In the genomic region with DNA sequence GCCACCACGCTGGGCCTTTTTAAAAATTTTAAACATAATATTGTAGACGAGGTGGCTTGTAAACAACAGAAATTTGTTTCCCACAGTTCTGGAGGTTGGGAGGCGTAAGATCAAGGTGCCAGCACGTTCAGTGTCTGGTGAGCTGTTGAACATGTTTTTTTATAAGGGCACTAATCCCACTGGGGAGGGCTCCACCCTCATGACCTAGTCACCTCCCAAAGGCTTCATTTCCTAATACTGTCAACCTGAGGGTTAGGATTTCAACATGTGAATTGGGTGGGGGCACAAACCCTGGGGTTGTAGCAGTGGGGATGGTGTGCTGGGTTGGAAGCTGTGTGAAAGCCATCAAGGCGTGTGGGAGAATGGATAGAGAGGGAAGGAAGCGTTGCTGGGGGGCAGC, we compare ENCODE assay signal across 22 cellular contexts. TPM values are rescaled to one million over a fixed set of nuclear protein-coding genes. Genes with fewer than 3 reads are reported as not detected.
DNase-seq lines count a peak whose midpoint lies in the region; ATAC-seq, FAIRE-seq and TF ChIP-seq lines count a peak whose summit lies in the region.
"Had no signal": no experiment of that assay in that cellular context is flagged by ENCODE, and none has a peak within 500 bp of the region (broad histone marks: within the 10 kb centered on the region; RNA-seq: fewer than 3 reads in every experiment).

No MANE protein-coding gene starts in this region.

- no peak overlapping the region for H2BK12ac ChIP-seq in neuronal stem cell (ENCODE audit: low read length)

- no peak overlapping the region for H3K9ac ChIP-seq in neuronal stem cell (ENCODE audit: low read depth, low read length, poor library complexity)
- H3K9ac ChIP-seq in kidney (ENCODE audit: low read length in 2 of 2) = no peak overlapping the region

- H4K91ac ChIP-seq in neuronal stem cell (ENCODE audit: low read depth, low read length, poor library complexity) = no peak overlapping the region

- peaks cover 24% of the 10 kb centered on the region for H3K36me3 Mint-ChIP-seq in T-helper 1 cell treated with Interleukin-12 subunit alpha and Interleukin-12 subunit beta and Interleukin-4 antibody, amounts not matched to agents 30 μg/mL and 1 μg/mL, for 36 hours (ENCODE audit: low read depth)
- peaks cover 43% of the 10 kb centered on the region for H3K36me3 Mint-ChIP-seq in Caco-2 (ENCODE audit: insufficient read depth, unreplicated experiment)
- peaks cover 13% of the 10 kb centered on the region for H3K36me3 Mint-ChIP-seq in central memory CD8-positive, alpha-beta T cell (ENCODE audit: insufficient read depth)

- H3K27ac ChIP-seq in neuronal stem cell (replicated peaks; ENCODE audit: low read length) = no peak overlapping the region
- peak overlapping the region in 1 of 2 donors; percentile 39 for H3K27ac ChIP-seq in kidney (ENCODE audit: low read depth in 2 of 2, low read length in 2 of 2)
- H3K27ac ChIP-seq: 22Rv1, ascending aorta, SJSA1, VCaP had no signal

- peaks cover 12% of the 10 kb centered on the region for H3K79me1 ChIP-seq in neuronal stem cell (ENCODE audit: low read depth, low read length)

- H3K27me3 Mint-ChIP-seq in T-helper 1 cell treated with Interleukin-12 subunit alpha and Interleukin-12 subunit beta and Interleukin-4 antibody, amounts not matched to agents 30 μg/mL and 1 μg/mL, for 36 hours (ENCODE audit: low read depth) = no peaks in the 10 kb centered on the region
- no peaks in the 10 kb centered on the region for H3K27me3 Mint-ChIP-seq in Caco-2 (ENCODE audit: insufficient read depth, unreplicated experiment)
- H3K27me3 Mint-ChIP-seq in central memory CD8-positive, alpha-beta T cell = no peaks in the 10 kb centered on the region

- H3K4me1 Mint-ChIP-seq in T-helper 1 cell treated with Interleukin-12 subunit alpha and Interleukin-12 subunit beta and Interleukin-4 antibody, amounts not matched to agents 30 μg/mL and 1 μg/mL, for 36 hours (ENCODE audit: low read depth) = peaks cover 49% of the 10 kb centered on the region
- H3K4me1 Mint-ChIP-seq in Caco-2 (ENCODE audit: low read depth, unreplicated experiment) = peaks cover 31% of the 10 kb centered on the region
- peaks cover 76% of the 10 kb centered on the region for H3K4me1 Mint-ChIP-seq in central memory CD8-positive, alpha-beta T cell

- no peaks in the 10 kb centered on the region for H3K9me3 Mint-ChIP-seq in T-helper 1 cell treated with Interleukin-12 subunit alpha and Interleukin-12 subunit beta and Interleukin-4 antibody, amounts not matched to agents 30 μg/mL and 1 μg/mL, for 36 hours
- H3K9me3 Mint-ChIP-seq in Caco-2 (ENCODE audit: unreplicated experiment) = peaks cover 1% of the 10 kb centered on the region
- H3K9me3 Mint-ChIP-seq in central memory CD8-positive, alpha-beta T cell = no peaks in the 10 kb centered on the region
- H3K9me3 Mint-ChIP-seq: GM23338 had no signal

- no peak overlapping the region for H2BK120ac ChIP-seq in neuronal stem cell (ENCODE audit: low read depth, low read length)

- peak overlapping the region; percentile 21 for H2BK5ac ChIP-seq in neuronal stem cell (ENCODE audit: low read length)

- WGBS in neuronal stem cell (ENCODE audit: extremely low coverage in 2 of 2, insufficient read length in 2 of 2, insufficient replicate concordance in 1 of 2), 2 donors = no CpG with 5 or more reads among the region's 6 CpGs

- H3K4me1 ChIP-seq in Caco-2 = peaks cover 37% of the 10 kb centered on the region
- H3K4me1 ChIP-seq in neuronal stem cell (ENCODE audit: control insufficient read depth in 2 of 2, insufficient read depth in 1 of 2, low read depth in 1 of 2, low read length in 2 of 2) = peaks cover 10 to 25% of the 10 kb centered on the region in 2 donors
- H3K4me1 ChIP-seq in kidney (ENCODE audit: control insufficient read depth in 1 of 2, insufficient read depth in 1 of 2, low read depth in 1 of 2, low read length in 2 of 2) = peaks cover 27 to 32% of the 10 kb centered on the region in 2 donors

- H3K36me3 ChIP-seq in Caco-2 (ENCODE audit: control insufficient read depth, insufficient read depth, low read length) = no peaks in the 10 kb centered on the region; the same call in none of the 2 replicates
- peaks cover 4 to 8% of the 10 kb centered on the region in 2 donors for H3K36me3 ChIP-seq in neuronal stem cell (replicated peaks in 1 of 2; ENCODE audit: control insufficient read depth in 2 of 2, insufficient read depth in 2 of 2, low read length in 2 of 2)
- H3K36me3 ChIP-seq in kidney (ENCODE audit: control insufficient read depth in 1 of 2, insufficient read depth in 2 of 2, low read length in 2 of 2) = no peaks in the 10 kb centered on the region
- H3K36me3 ChIP-seq: ascending aorta, left ventricle myocardium inferior, SJSA1, transverse colon had no signal

- H3K23ac ChIP-seq in neuronal stem cell (ENCODE audit: low read depth, low read length, poor library complexity) = peak overlapping the region; percentile 28

- H3K27ac Mint-ChIP-seq in T-helper 1 cell treated with Interleukin-12 subunit alpha and Interleukin-12 subunit beta and Interleukin-4 antibody, amounts not matched to agents 30 μg/mL and 1 μg/mL, for 36 hours = peak overlapping the region; percentile 14
- H3K27ac Mint-ChIP-seq in Caco-2 (ENCODE audit: unreplicated experiment) = peak overlapping the region; percentile 45
- peak overlapping the region; percentile 64 for H3K27ac Mint-ChIP-seq in central memory CD8-positive, alpha-beta T cell (ENCODE audit: low read depth)
- H3K27ac Mint-ChIP-seq: GM23338 had no signal

- no peak for FAIRE-seq in kidney (lab: Jason Lieb, UNC)

- no peak overlapping the region for H4K8ac ChIP-seq in neuronal stem cell (ENCODE audit: low read depth, low read length)

- DNase-seq in T-helper 1 cell (no peak), Caco-2 (no peak), neuronal stem cell (ENCODE audit: low spot score) (no peak), kidney (no peak), RPMI8226 (no peak), kidney tubule cell (ENCODE audit: low spot score) (no peak)
- no peak for DNase-seq in central memory CD8-positive, alpha-beta T cell (ENCODE audit: low spot score in 2 of 2)
- DNase-seq: activated naive CD4-positive, alpha-beta T cell; AML-193; caudate nucleus; left ventricle myocardium inferior; NCI-H1417; NCI-H524; transverse colon had no signal

- H3K27me3 ChIP-seq in Caco-2 (replicated peaks; ENCODE audit: control insufficient read depth, insufficient read depth, low read length) (no peaks in the 10 kb centered on the region), neuronal stem cell (ENCODE audit: control insufficient read depth in 3 of 3, insufficient read depth in 3 of 3, low read depth in 1 of 3, low read length in 3 of 3) (no peaks in the 10 kb centered on the region)
- H3K27me3 ChIP-seq: ascending aorta, SJSA1, transverse colon had no signal

- no peak overlapping the region for H2AFZ ChIP-seq in neuronal stem cell (ENCODE audit: low read length)
- H2AFZ ChIP-seq: GM23338 had no signal

- CTCF ChIA-PET in Caco-2 (lab: Charles Lee) = interaction anchor here (0.6 kb wide), 1 partner anchor 106 kb away, joined by 5 read pairs; a partner anchor contains a TSS

- H3K4me2 ChIP-seq in neuronal stem cell (ENCODE audit: insufficient read depth, low read length, poor library complexity, severe bottlenecking) = no peak overlapping the region
- H3K4me2 ChIP-seq: GM23338 had no signal

- no peak for ATAC-seq in central memory CD8-positive, alpha-beta T cell (replicated peaks; ENCODE audit: extremely low read depth, poor library complexity, severe bottlenecking)
- ATAC-seq: GM23338, Panc1 had no signal

- peak overlapping the region; percentile 21 for H3K18ac ChIP-seq in neuronal stem cell (ENCODE audit: low read length)

- TF ChIP-seq CTCF in Caco-2 (IDR thresholded peaks at IDR 0.05; ENCODE audit: insufficient read depth in 1 of 2, low read depth in 1 of 2, low read length in 1 of 2, severe bottlenecking in 1 of 2, unreplicated experiment in 1 of 2) (no peak), kidney (IDR thresholded peaks at IDR 0.05; ENCODE audit: borderline replicate concordance, extremely low read depth, insufficient read depth) (no peak)

- no peaks in the 10 kb centered on the region for H3K9me3 ChIP-seq in Caco-2
- peaks cover 4 to 17% of the 10 kb centered on the region in 2 donors for H3K9me3 ChIP-seq in neuronal stem cell (replicated peaks in 1 of 2; ENCODE audit: control insufficient read depth in 2 of 2, insufficient read depth in 1 of 2, low read depth in 1 of 2, low read length in 2 of 2)
- H3K9me3 ChIP-seq in kidney (ENCODE audit: control insufficient read depth in 1 of 2, low read length in 2 of 2) = no peaks in the 10 kb centered on the region
- H3K9me3 ChIP-seq: ascending aorta, left ventricle myocardium inferior, SJSA1, transverse colon had no signal

- H3K14ac ChIP-seq in neuronal stem cell (ENCODE audit: low read length) = no peak overlapping the region

- no TSS peak for BruUV-seq in Caco-2 (replicated peaks; lab: Mats Ljungman, UMichigan)

- POLR2A ChIA-PET in Caco-2 (lab: Charles Lee) = no interaction called here

- H3K4me3 Mint-ChIP-seq in T-helper 1 cell treated with Interleukin-12 subunit alpha and Interleukin-12 subunit beta and Interleukin-4 antibody, amounts not matched to agents 30 μg/mL and 1 μg/mL, for 36 hours = no peak overlapping the region
- H3K4me3 Mint-ChIP-seq in Caco-2 (ENCODE audit: unreplicated experiment) = no peak overlapping the region
- no peak overlapping the region for H3K4me3 Mint-ChIP-seq in central memory CD8-positive, alpha-beta T cell
- H3K4me3 Mint-ChIP-seq: GM23338 had no signal

- intact Hi-C loops in Caco-2 (cut with micrococcal nuclease; ENCODE audit: unreplicated experiment) (no loop called here), kidney (cut with DNase I) (no loop called here)

- no peak overlapping the region for H3K4ac ChIP-seq in neuronal stem cell (ENCODE audit: low read length)

- H2BK15ac ChIP-seq in neuronal stem cell (ENCODE audit: low read length) = no peak overlapping the region

- no peak overlapping the region for H3K4me3 ChIP-seq in Caco-2 (ENCODE audit: low read depth, low read length)
- H3K4me3 ChIP-seq in neuronal stem cell (ENCODE audit: low read length in 2 of 2) = no peak overlapping the region
- no peak overlapping the region for H3K4me3 ChIP-seq in kidney (ENCODE audit: low read length in 2 of 2)
- H3K4me3 ChIP-seq: ascending aorta, GM23338, left ventricle myocardium inferior, SJSA1, skin epidermis, transverse colon had no signal

- peak overlapping the region; percentile 47 for H2AK5ac ChIP-seq in neuronal stem cell (ENCODE audit: low read depth, low read length)

RNA-seq across cellular contexts. Expression of a gene that starts 27.6 kb away (rescaled TPM):
- total RNA-seq in Caco-2 (2022) (54.0 and 57.6 TPM in 2 replicates), kidney (77.7 TPM)
- polyA plus RNA-seq in neuronal stem cell (2013, experiment 1 of 2) = 33.1 TPM
- 33.3 TPM for polyA plus RNA-seq in neuronal stem cell (2013, experiment 2 of 2)
- polyA plus RNA-seq in kidney (ENCODE audit: insufficient read depth, low read depth, low replicate concordance) = 44.9 TPM

Comparison
In these comparisons a context has a peak if more than half of its experiments do, and no peak if none do; other contexts are left out.
1. H3K27ac Mint-ChIP-seq: peak in every context shown above with its lines; median percentile 64 in central memory CD8-positive, alpha-beta T cell; 45 in Caco-2; 14 in T-helper 1 cell treated with Interleukin-12 subunit alpha and Interleukin-12 subunit beta and Interleukin-4 antibody, amounts not matched to agents 30 μg/mL and 1 μg/mL, for 36 hours.